36 cellular contexts compared by ENCODE assay signal in genomic region chr2:85037622-85038021, GRCh38.
"Had no signal": no experiment of that assay in that cellular context is flagged by ENCODE, and none has a peak within 500 bp of the region (broad histone marks: within the 10 kb centered on the region; RNA-seq: fewer than 3 reads in every experiment).

No MANE protein-coding gene starts in this region.

- H3K9me3 Mint-ChIP-seq: activated CD4-positive, alpha-beta memory T cell treated with anti-CD3 and anti-CD28 coated beads, Interleukin-2, amount 10 ng/mL, durations not matched to agents 7 days and 5 days; activated naive CD4-positive, alpha-beta T cell treated with anti-CD3 and anti-CD28 coated beads, Interleukin-2, amount 50 U/mL, for 24 hours; activated T-cell treated with anti-CD3 and anti-CD28 coated beads, Interleukin-2, amount 50 U/mL, for 72 hours; activated T-helper 2 cell treated with anti-CD3 and anti-CD28 coated beads, Interferon-gamma antibody, Interleukin-2, Interleukin-4, amounts not matched to agents 10 μg/mL and 5 μg/mL and 100 μg/mL, durations not matched to agents 14 hours and 24 hours and 36 hours had no signal

- H2AFZ ChIP-seq: PC-9 had no signal

- H3K27ac Mint-ChIP-seq: activated CD4-positive, alpha-beta memory T cell treated with anti-CD3 and anti-CD28 coated beads, Interleukin-2, amount 10 ng/mL, durations not matched to agents 7 days and 5 days; activated CD8-positive, alpha-beta memory T cell treated with anti-CD3 and anti-CD28 coated beads, Interleukin-2, amount 10 ng/mL, durations not matched to agents 7 days and 5 days; activated naive CD4-positive, alpha-beta T cell treated with anti-CD3 and anti-CD28 coated beads, Interleukin-2, amount 50 U/mL, for 24 hours; activated T-cell treated with anti-CD3 and anti-CD28 coated beads, Interleukin-2, amount 50 U/mL, for 72 hours; activated T-helper 2 cell treated with anti-CD3 and anti-CD28 coated beads, Interferon-gamma antibody, Interleukin-2, Interleukin-4, amounts not matched to agents 10 μg/mL and 5 μg/mL and 100 μg/mL, durations not matched to agents 14 hours and 24 hours and 36 hours had no signal

- H3K4me3 ChIP-seq: K562, MG63, PC-9 had no signal

- H3K4me3 Mint-ChIP-seq: activated CD4-positive, alpha-beta memory T cell treated with anti-CD3 and anti-CD28 coated beads, Interleukin-2, amount 10 ng/mL, durations not matched to agents 7 days and 5 days; activated CD8-positive, alpha-beta memory T cell treated with anti-CD3 and anti-CD28 coated beads, Interleukin-2, amount 10 ng/mL, durations not matched to agents 7 days and 5 days; activated naive CD4-positive, alpha-beta T cell treated with anti-CD3 and anti-CD28 coated beads, Interleukin-2, amount 50 U/mL, for 24 hours; activated T-cell treated with anti-CD3 and anti-CD28 coated beads, Interleukin-2, amount 50 U/mL, for 72 hours had no signal

- H3K9me3 ChIP-seq: MG63 had no signal

- H3K27me3 ChIP-seq: brain microvascular endothelial cell, MG63 had no signal

- H3K27ac ChIP-seq: brain microvascular endothelial cell, PC-9, RWPE1, VCaP had no signal

- DNase-seq: activated CD4-positive, alpha-beta memory T cell treated with anti-CD3 and anti-CD28 coated beads, Interleukin-2, amount 10 ng/mL, durations not matched to agents 7 days and 5 days; activated CD4-positive, alpha-beta T cell treated with anti-CD3 and anti-CD28 coated beads for 1 hour; activated CD4-positive, alpha-beta T cell treated with anti-CD3 and anti-CD28 coated beads for 48 hours; activated CD4-positive, CD25-positive, alpha-beta regulatory T cell; activated CD8-positive, alpha-beta memory T cell treated with anti-CD3 and anti-CD28 coated beads for 24 hours; activated CD8-positive, alpha-beta memory T cell treated with anti-CD3 and anti-CD28 coated beads, Interleukin-2, amount 10 ng/mL, durations not matched to agents 7 days and 5 days; activated CD8-positive, alpha-beta memory T cell treated with anti-CD3 and anti-CD28 coated beads, Interleukin-2, amount 50 U/mL, for 48 hours; activated gamma-delta T cell; activated naive CD4-positive, alpha-beta T cell treated with Interleukin-2 at 50 U/mL for 16 hours; activated T-cell treated with anti-CD3 and anti-CD28 coated beads, Interleukin-2, amount 50 U/mL, for 72 hours; amniotic stem cell; aorta; brain microvascular endothelial cell; central memory CD4-positive, alpha-beta T cell; MG63; NCI-H1048; NCI-H1105 treated with DMSO at 0.1 percent for 48 hours; NCI-H1436 treated with DMSO at 0.1 percent for 48 hours; NCI-H1694 treated with DMSO at 0.1 percent for 48 hours; NCI-H2029; NCI-H345; NCI-H524 treated with DMSO at 0.1 percent for 48 hours; NCI-H748 treated with DMSO at 0.1 percent for 48 hours; NK-92 treated with Interleukin-12 subunit alpha and Interleukin-12 subunit beta, amount 100 ng/mL, for 24 hours; PC-9; SIG-M5; SW 1271; T-helper 1 cell; T-helper 2 cell; T-helper 9 cell had no signal

- H3K4me2 ChIP-seq: PC-9 had no signal

- ATAC-seq: activated CD8-positive, alpha-beta memory T cell treated with anti-CD3 and anti-CD28 coated beads, Interleukin-2, amount 10 ng/mL, durations not matched to agents 7 days and 5 days; activated T-cell treated with anti-CD3 and anti-CD28 coated beads, Interleukin-2, amount 50 U/mL, for 72 hours; K562; Right ventricle myocardium inferior had no signal

- H3K27me3 Mint-ChIP-seq: activated CD4-positive, alpha-beta memory T cell treated with anti-CD3 and anti-CD28 coated beads, Interleukin-2, amount 10 ng/mL, durations not matched to agents 7 days and 5 days; activated CD8-positive, alpha-beta memory T cell treated with anti-CD3 and anti-CD28 coated beads, Interleukin-2, amount 10 ng/mL, durations not matched to agents 7 days and 5 days; activated naive CD4-positive, alpha-beta T cell treated with anti-CD3 and anti-CD28 coated beads, Interleukin-2, amount 50 U/mL, for 24 hours had no signal
